In the genomic region with DNA sequence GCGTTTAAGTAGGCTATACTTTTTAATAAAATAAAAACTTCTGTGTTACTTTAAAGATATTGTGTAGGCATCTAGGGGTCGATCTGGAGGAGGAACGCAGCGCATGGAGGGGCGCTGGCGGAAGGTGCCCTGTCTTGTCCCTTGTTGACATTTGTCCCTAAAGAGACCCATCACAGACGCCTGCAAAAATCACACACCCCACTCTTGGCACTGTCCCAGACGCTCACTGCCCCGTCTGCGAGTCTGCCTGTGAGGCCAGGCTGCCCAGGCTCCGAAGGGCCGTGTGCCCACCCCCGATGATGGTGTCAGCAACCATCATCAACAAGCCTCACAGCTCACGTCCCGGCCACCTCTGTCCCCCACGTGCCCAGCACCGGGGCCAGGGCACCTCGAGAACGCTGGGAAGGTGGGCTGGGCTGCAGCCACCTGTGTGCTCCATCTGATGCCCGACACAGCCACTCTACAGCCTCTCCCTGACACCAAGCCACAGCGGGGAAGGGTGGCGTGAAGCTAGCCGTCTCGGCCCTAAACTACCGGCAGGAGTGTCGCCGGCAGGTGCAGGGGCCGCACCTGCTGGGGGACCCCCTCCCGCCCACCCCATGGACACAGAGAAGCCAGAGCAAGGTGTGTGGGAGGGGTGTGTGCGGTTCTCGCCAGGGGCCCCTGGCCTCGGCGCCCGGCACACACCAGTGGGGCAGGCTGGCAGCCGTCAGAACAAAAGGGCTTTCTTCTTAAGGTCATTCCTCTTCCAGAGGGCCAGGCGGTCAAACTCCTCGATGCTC, we compare ENCODE assay signal across 14 cellular contexts.
"Had no signal": no experiment of that assay in that cellular context is flagged by ENCODE, and none has a peak within 500 bp of the region (broad histone marks: within the 10 kb centered on the region; RNA-seq: fewer than 3 reads in every experiment).

No MANE protein-coding gene starts in this region.

- H3K4me3 ChIP-seq: gastroesophageal sphincter, upper lobe of right lung had no signal

- H3K4me3 Mint-ChIP-seq: activated B cell treated with CpG ODN at 0.5 μM for 24 hours; activated CD4-positive, alpha-beta T cell treated with anti-CD3 and anti-CD28 coated beads, Interleukin-2, amount 10 ng/mL, durations not matched to agents 7 days and 5 days; activated naive CD8-positive, alpha-beta T cell treated with anti-CD3 and anti-CD28 coated beads, Interleukin-2, amount 50 U/mL, for 24 hours; stimulated activated naive CD8-positive, alpha-beta T cell treated with anti-CD3 and anti-CD28 coated beads, Interleukin-15, Interleukin-2, amounts not matched to agents 100 ng/mL and 50 ng/mL, for 24 hours had no signal

- ATAC-seq: activated naive CD8-positive, alpha-beta T cell treated with anti-CD3 and anti-CD28 coated beads, Interleukin-2, amount 50 U/mL, for 24 hours; gastroesophageal sphincter; upper lobe of right lung had no signal

- H3K27ac Mint-ChIP-seq: activated B cell treated with CpG ODN at 0.5 μM for 24 hours; activated CD4-positive, alpha-beta T cell treated with anti-CD3 and anti-CD28 coated beads, Interleukin-2, amount 10 ng/mL, durations not matched to agents 7 days and 5 days; activated naive CD8-positive, alpha-beta T cell treated with anti-CD3 and anti-CD28 coated beads, Interleukin-2, amount 50 U/mL, for 24 hours; stimulated activated naive CD8-positive, alpha-beta T cell treated with anti-CD3 and anti-CD28 coated beads, Interleukin-15, Interleukin-2, amounts not matched to agents 100 ng/mL and 50 ng/mL, for 24 hours had no signal

- H3K27me3 Mint-ChIP-seq: activated CD4-positive, alpha-beta T cell treated with anti-CD3 and anti-CD28 coated beads, Interleukin-2, amount 10 ng/mL, durations not matched to agents 7 days and 5 days had no signal

- H3K9me3 Mint-ChIP-seq: activated B cell treated with CpG ODN at 0.5 μM for 24 hours; activated CD4-positive, alpha-beta T cell treated with anti-CD3 and anti-CD28 coated beads, Interleukin-2, amount 10 ng/mL, durations not matched to agents 7 days and 5 days; activated naive CD8-positive, alpha-beta T cell treated with anti-CD3 and anti-CD28 coated beads, Interleukin-2, amount 50 U/mL, for 24 hours; stimulated activated naive CD8-positive, alpha-beta T cell treated with anti-CD3 and anti-CD28 coated beads, Interleukin-15, Interleukin-2, amounts not matched to agents 100 ng/mL and 50 ng/mL, for 24 hours had no signal

- H3K27me3 ChIP-seq: gastroesophageal sphincter, upper lobe of right lung had no signal

- DNase-seq: activated B cell treated with CpG ODN at 0.5 μM for 24 hours; activated CD4-positive, alpha-beta T cell treated with anti-CD3 and anti-CD28 coated beads, Interleukin-2, amount 10 ng/mL, durations not matched to agents 7 days and 5 days; activated effector memory CD4-positive, alpha-beta T cell treated with Interleukin-2 at 50 U/mL for 16 hours; activated naive CD8-positive, alpha-beta T cell treated with anti-CD3 and anti-CD28 coated beads, Interleukin-2, amount 50 U/mL, for 24 hours; central memory CD4-positive, alpha-beta T cell; cortex of kidney; kidney; occipital lobe; stimulated activated CD4-positive, alpha-beta T cell treated with anti-CD3 and anti-CD28 coated beads, Interleukin-4, amount 100 ng/mL, for 1 hour; stimulated activated CD8-positive, alpha-beta memory T cell treated with anti-CD3 and anti-CD28 coated beads, Interleukin-4, amount 100 ng/mL, for 48 hours; T-helper 2 cell; upper lobe of right lung had no signal

- H3K36me3 ChIP-seq: gastroesophageal sphincter, upper lobe of right lung had no signal

- H3K9me3 ChIP-seq: gastroesophageal sphincter, upper lobe of right lung had no signal
